Comparison of ENCODE assay signal across 21 cellular contexts in the genomic region with DNA sequence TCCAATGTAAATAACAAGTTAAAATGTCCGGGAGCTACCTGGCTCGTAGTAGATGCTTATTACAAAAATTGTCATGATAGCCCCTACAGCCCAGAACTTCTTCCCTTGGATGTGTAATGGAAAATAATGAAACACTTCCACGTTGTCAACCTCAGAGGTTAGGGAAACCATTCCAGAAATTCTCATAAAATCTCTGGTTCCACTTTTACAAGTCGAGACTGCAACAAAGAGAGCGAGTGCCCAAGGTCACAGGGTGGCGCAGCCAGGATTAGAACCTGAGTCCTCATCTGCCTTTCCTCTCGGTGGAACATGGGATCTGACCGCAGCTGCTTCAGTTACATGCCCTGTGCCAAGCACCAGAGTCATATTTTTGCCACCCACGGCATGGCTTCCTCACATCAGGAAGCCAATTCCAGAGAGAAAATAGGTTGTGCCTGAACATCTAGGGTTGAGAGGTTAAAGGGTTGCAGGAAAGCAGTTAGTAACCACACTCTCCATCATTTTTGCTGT.
"Had no signal": no experiment of that assay in that cellular context is flagged by ENCODE, and none has a peak within 500 bp of the region (broad histone marks: within the 10 kb centered on the region; RNA-seq: fewer than 3 reads in every experiment).

No MANE protein-coding gene starts in this region.

- H3K4me2 ChIP-seq: PC-9 had no signal

- H3K36me3 Mint-ChIP-seq: activated CD4-positive, alpha-beta memory T cell treated with anti-CD3 and anti-CD28 coated beads for 36 hours had no signal

- H3K27me3 Mint-ChIP-seq: activated naive CD8-positive, alpha-beta T cell had no signal

- H3K9me3 Mint-ChIP-seq: activated CD4-positive, alpha-beta memory T cell treated with anti-CD3 and anti-CD28 coated beads for 36 hours; activated naive CD4-positive, alpha-beta T cell treated with anti-CD3 and anti-CD28 coated beads for 36 hours; activated T-cell treated with anti-CD3 and anti-CD28 coated beads, Interleukin-2, amount 50 U/mL, for 4 hours had no signal

- H2AFZ ChIP-seq: PC-9 had no signal

- H3K27ac ChIP-seq: brain microvascular endothelial cell, SK-N-MC, VCaP had no signal

- H3K36me3 ChIP-seq: brain microvascular endothelial cell had no signal

- H3K27ac Mint-ChIP-seq: activated CD4-positive, alpha-beta memory T cell treated with anti-CD3 and anti-CD28 coated beads for 36 hours; activated CD4-positive, alpha-beta T cell treated with anti-CD3 and anti-CD28 coated beads, Interleukin-2, amount 10 ng/mL, durations not matched to agents 7 days and 5 days; activated naive CD4-positive, alpha-beta T cell treated with anti-CD3 and anti-CD28 coated beads for 36 hours; activated naive CD8-positive, alpha-beta T cell had no signal

- H3K4me3 ChIP-seq: K562, PC-9, SK-N-MC had no signal

- H3K27me3 ChIP-seq: brain microvascular endothelial cell had no signal

- DNase-seq: activated CD4-positive, alpha-beta memory T cell treated with anti-CD3 and anti-CD28 coated beads for 36 hours; activated CD4-positive, alpha-beta T cell treated with anti-CD3 and anti-CD28 coated beads, Interleukin-2, amount 10 ng/mL, durations not matched to agents 7 days and 5 days; activated CD4-positive, CD25-positive, alpha-beta regulatory T cell; activated CD8-positive, alpha-beta memory T cell treated with anti-CD3 and anti-CD28 coated beads for 24 hours; activated effector memory CD4-positive, alpha-beta T cell treated with anti-CD3 and anti-CD28 coated beads, Interleukin-2, amount 50 U/mL, for 16 hours; activated naive CD4-positive, alpha-beta T cell treated with anti-CD3 and anti-CD28 coated beads for 36 hours; activated T-cell treated with anti-CD3 and anti-CD28 coated beads, Interleukin-2, amount 50 U/mL, for 4 hours; brain microvascular endothelial cell; Karpas-422; NCI-H1048; NCI-H146; NCI-H187 treated with DMSO at 0.1 percent for 48 hours; NCI-H2081 treated with DMSO at 0.1 percent for 48 hours; NCI-H446; NCI-H524; PC-9; T-helper 1 cell had no signal

- H3K4me3 Mint-ChIP-seq: activated CD4-positive, alpha-beta memory T cell treated with anti-CD3 and anti-CD28 coated beads for 36 hours; activated CD4-positive, alpha-beta T cell treated with anti-CD3 and anti-CD28 coated beads, Interleukin-2, amount 10 ng/mL, durations not matched to agents 7 days and 5 days; activated naive CD4-positive, alpha-beta T cell treated with anti-CD3 and anti-CD28 coated beads for 36 hours; activated naive CD8-positive, alpha-beta T cell; activated T-cell treated with anti-CD3 and anti-CD28 coated beads, Interleukin-2, amount 50 U/mL, for 4 hours had no signal
